In the genomic region with DNA sequence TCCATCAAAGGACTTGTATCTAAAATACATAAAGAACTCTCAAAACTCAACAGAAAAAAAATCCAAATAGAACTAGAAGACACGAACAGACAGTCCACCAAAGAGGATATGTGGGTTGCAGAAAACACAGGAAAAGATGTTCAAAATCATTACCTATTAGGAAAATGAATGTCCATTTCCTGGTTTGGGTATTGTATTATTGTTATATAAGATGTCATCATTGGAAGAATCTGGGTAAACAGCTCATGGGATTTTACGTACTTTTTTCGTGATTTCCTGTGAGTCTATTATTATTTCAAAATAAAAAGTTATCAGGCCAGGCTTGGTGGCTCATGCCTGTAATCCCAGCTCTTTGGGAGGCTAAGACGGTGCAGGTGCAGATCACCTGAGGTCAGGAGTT, we compare ENCODE assay signal across 38 cellular contexts. TPM values are rescaled to one million over a fixed set of nuclear protein-coding genes. Genes with fewer than 3 reads are reported as not detected.
"Had no signal": no experiment of that assay in that cellular context is flagged by ENCODE, and none has a peak within 500 bp of the region (broad histone marks: within the 10 kb centered on the region; RNA-seq: fewer than 3 reads in every experiment).

No MANE protein-coding gene starts in this region.

- H3K4me3 Mint-ChIP-seq: activated B cell treated with CpG ODN at 0.5 μM for 24 hours; activated CD4-positive, alpha-beta memory T cell treated with anti-CD3 and anti-CD28 coated beads for 36 hours; activated CD4-positive, alpha-beta T cell treated with anti-CD3 and anti-CD28 coated beads, Interleukin-2, amount 10 ng/mL, durations not matched to agents 24 days and 14 days; activated CD8-positive, alpha-beta memory T cell treated with anti-CD3 and anti-CD28 coated beads, Interleukin-2, amount 10 ng/mL, durations not matched to agents 7 days and 5 days; activated CD8-positive, alpha-beta T cell treated with anti-CD3 and anti-CD28 coated beads for 36 hours; activated naive CD4-positive, alpha-beta T cell treated with anti-CD3 and anti-CD28 coated beads for 36 hours; activated naive CD8-positive, alpha-beta T cell treated with anti-CD3 and anti-CD28 coated beads for 36 hours; activated T-cell treated with anti-CD3 and anti-CD28 coated beads, Interleukin-2, amount 50 U/mL, for 4 hours; activated T-cell treated with anti-CD3 and anti-CD28 coated beads, Interleukin-2, amount 50 U/mL, for 72 hours; activated T-helper 1 cell treated with anti-CD3 and anti-CD28 coated beads, Interleukin-12 subunit alpha, Interleukin-12 subunit beta, Interleukin-2, Interleukin-4 antibody, amounts not matched to agents 30 ng/mL and 10 ng/mL and 1 ng/mL, durations not matched to agents 14 hours and 24 hours and 36 hours; activated T-helper 17 cell treated with anti-CD3 and anti-CD28 coated beads, Interleukin-2, amount 50 U/mL, for 72 hours; brain; central memory CD8-positive, alpha-beta T cell; T-helper 1 cell treated with Interleukin-12 subunit alpha and Interleukin-12 subunit beta and Interleukin-4 antibody, amounts not matched to agents 30 μg/mL and 1 μg/mL, for 36 hours; T-helper 2 cell treated with Interferon-gamma antibody and Interleukin-4, amounts not matched to agents 5 μg/mL and 100 μg/mL, for 36 hours had no signal

- DNase-seq: activated B cell treated with CpG ODN at 0.5 μM for 24 hours; activated CD4-positive, alpha-beta memory T cell treated with anti-CD3 and anti-CD28 coated beads for 36 hours; activated CD4-positive, alpha-beta T cell treated with anti-CD3 and anti-CD28 coated beads for 4 hours; activated CD4-positive, alpha-beta T cell treated with anti-CD3 and anti-CD28 coated beads, Interleukin-2, amount 10 ng/mL, durations not matched to agents 24 days and 14 days; activated CD4-positive, alpha-beta T cell treated with anti-CD3 and anti-CD28 coated beads, Interleukin-2, amount 50 U/mL, for 1 hour; activated CD4-positive, alpha-beta T cell treated with anti-CD3 and anti-CD28 coated beads, Interleukin-2, amount 50 U/mL, for 4 hours; activated CD4-positive, CD25-positive, alpha-beta regulatory T cell treated with anti-CD3 and anti-CD28 coated beads, Interleukin-2, amount 50 U/mL, for 72 hours; activated CD8-positive, alpha-beta memory T cell treated with anti-CD3 and anti-CD28 coated beads, Interleukin-2, amount 10 ng/mL, durations not matched to agents 7 days and 5 days; activated CD8-positive, alpha-beta T cell treated with anti-CD3 and anti-CD28 coated beads for 36 hours; activated effector memory CD4-positive, alpha-beta T cell treated with anti-CD3 and anti-CD28 coated beads, Interleukin-2, amount 50 U/mL, for 16 hours; activated gamma-delta T cell treated with Interleukin-2 at 50 U/mL for 16 hours; activated naive CD4-positive, alpha-beta T cell; activated naive CD4-positive, alpha-beta T cell treated with anti-CD3 and anti-CD28 coated beads for 36 hours; activated naive CD4-positive, alpha-beta T cell treated with anti-CD3 and anti-CD28 coated beads, Interleukin-2, amount 50 U/mL, for 16 hours; activated naive CD8-positive, alpha-beta T cell treated with anti-CD3 and anti-CD28 coated beads for 36 hours; activated T-cell treated with anti-CD3 and anti-CD28 coated beads for 4 hours; activated T-cell treated with anti-CD3 and anti-CD28 coated beads, Interleukin-2, amount 50 U/mL, for 1 hour; activated T-cell treated with anti-CD3 and anti-CD28 coated beads, Interleukin-2, amount 50 U/mL, for 4 hours; activated T-cell treated with anti-CD3 and anti-CD28 coated beads, Interleukin-2, amount 50 U/mL, for 72 hours; amygdala; anterior cingulate cortex; caudate nucleus; cerebellar nuclear complex; T-helper 1 cell; T-helper 2 cell; T-helper 9 cell had no signal

- H3K36me3 ChIP-seq: ascending aorta, cardiac muscle cell had no signal

- H3K27ac Mint-ChIP-seq: activated CD4-positive, alpha-beta memory T cell treated with anti-CD3 and anti-CD28 coated beads for 36 hours; activated CD4-positive, alpha-beta T cell treated with anti-CD3 and anti-CD28 coated beads, Interleukin-2, amount 10 ng/mL, durations not matched to agents 24 days and 14 days; activated CD8-positive, alpha-beta memory T cell treated with anti-CD3 and anti-CD28 coated beads, Interleukin-2, amount 10 ng/mL, durations not matched to agents 7 days and 5 days; activated CD8-positive, alpha-beta T cell treated with anti-CD3 and anti-CD28 coated beads for 36 hours; activated naive CD4-positive, alpha-beta T cell treated with anti-CD3 and anti-CD28 coated beads for 36 hours; activated naive CD4-positive, alpha-beta T cell treated with anti-CD3 and anti-CD28 coated beads, Interleukin-2, amount 50 U/mL, for 72 hours; activated naive CD8-positive, alpha-beta T cell treated with anti-CD3 and anti-CD28 coated beads for 36 hours; activated T-cell treated with anti-CD3 and anti-CD28 coated beads, Interleukin-2, amount 50 U/mL, for 72 hours; activated T-helper 1 cell treated with anti-CD3 and anti-CD28 coated beads, Interleukin-12 subunit alpha, Interleukin-12 subunit beta, Interleukin-2, Interleukin-4 antibody, amounts not matched to agents 30 ng/mL and 10 ng/mL and 1 ng/mL, durations not matched to agents 14 hours and 24 hours and 36 hours; activated T-helper 17 cell treated with anti-CD3 and anti-CD28 coated beads, Interleukin-2, amount 50 U/mL, for 72 hours; brain; T-helper 1 cell treated with Interleukin-12 subunit alpha and Interleukin-12 subunit beta and Interleukin-4 antibody, amounts not matched to agents 30 μg/mL and 1 μg/mL, for 36 hours; T-helper 2 cell treated with Interferon-gamma antibody and Interleukin-4, amounts not matched to agents 5 μg/mL and 100 μg/mL, for 36 hours had no signal

- H3K36me3 Mint-ChIP-seq: activated CD4-positive, alpha-beta memory T cell treated with anti-CD3 and anti-CD28 coated beads for 36 hours; activated CD8-positive, alpha-beta memory T cell treated with anti-CD3 and anti-CD28 coated beads, Interleukin-2, amount 10 ng/mL, durations not matched to agents 7 days and 5 days; activated naive CD4-positive, alpha-beta T cell treated with anti-CD3 and anti-CD28 coated beads, Interleukin-2, amount 50 U/mL, for 72 hours; activated naive CD8-positive, alpha-beta T cell treated with anti-CD3 and anti-CD28 coated beads for 36 hours; brain had no signal

- H3K4me1 ChIP-seq: ascending aorta had no signal

- H3K27ac ChIP-seq: ascending aorta, cardiac muscle cell, VCaP had no signal

- H3K27me3 Mint-ChIP-seq: activated B cell treated with CpG ODN at 0.5 μM for 24 hours; activated CD8-positive, alpha-beta T cell treated with anti-CD3 and anti-CD28 coated beads for 36 hours; activated naive CD8-positive, alpha-beta T cell treated with anti-CD3 and anti-CD28 coated beads for 36 hours had no signal

- H3K9me3 Mint-ChIP-seq: activated B cell treated with CpG ODN at 0.5 μM for 24 hours; activated CD4-positive, alpha-beta memory T cell treated with anti-CD3 and anti-CD28 coated beads for 36 hours; activated CD4-positive, alpha-beta T cell treated with anti-CD3 and anti-CD28 coated beads, Interleukin-2, amount 10 ng/mL, durations not matched to agents 24 days and 14 days; activated CD8-positive, alpha-beta T cell treated with anti-CD3 and anti-CD28 coated beads for 36 hours; activated naive CD4-positive, alpha-beta T cell treated with anti-CD3 and anti-CD28 coated beads for 36 hours; activated naive CD4-positive, alpha-beta T cell treated with anti-CD3 and anti-CD28 coated beads, Interleukin-2, amount 50 U/mL, for 72 hours; activated naive CD8-positive, alpha-beta T cell treated with anti-CD3 and anti-CD28 coated beads for 36 hours; activated T-cell treated with anti-CD3 and anti-CD28 coated beads, Interleukin-2, amount 50 U/mL, for 4 hours; activated T-cell treated with anti-CD3 and anti-CD28 coated beads, Interleukin-2, amount 50 U/mL, for 72 hours; activated T-helper 1 cell treated with anti-CD3 and anti-CD28 coated beads, Interleukin-12 subunit alpha, Interleukin-12 subunit beta, Interleukin-2, Interleukin-4 antibody, amounts not matched to agents 30 ng/mL and 10 ng/mL and 1 ng/mL, durations not matched to agents 14 hours and 24 hours and 36 hours; activated T-helper 17 cell treated with anti-CD3 and anti-CD28 coated beads, Interleukin-2, amount 50 U/mL, for 72 hours; central memory CD8-positive, alpha-beta T cell; T-helper 1 cell treated with Interleukin-12 subunit alpha and Interleukin-12 subunit beta and Interleukin-4 antibody, amounts not matched to agents 30 μg/mL and 1 μg/mL, for 36 hours; T-helper 2 cell treated with Interferon-gamma antibody and Interleukin-4, amounts not matched to agents 5 μg/mL and 100 μg/mL, for 36 hours had no signal

- H3K4me3 ChIP-seq: ascending aorta, cardiac muscle cell had no signal

- H3K4me1 Mint-ChIP-seq: brain had no signal

- H3K9me3 ChIP-seq: ascending aorta had no signal

- H3K27me3 ChIP-seq: ascending aorta, cardiac muscle cell had no signal

RNA-seq across cellular contexts. Expression of a gene that starts 9.2 kb away (rescaled TPM):
- total RNA-seq: activated CD4-positive, alpha-beta T cell treated with anti-CD3 and anti-CD28 coated beads, Interleukin-2, amount 10 ng/mL, durations not matched to agents 24 days and 14 days; activated CD8-positive, alpha-beta T cell treated with anti-CD3 and anti-CD28 coated beads for 36 hours; activated T-cell treated with anti-CD3 and anti-CD28 coated beads, Interleukin-2, amount 50 U/mL, for 4 hours; activated T-helper 1 cell treated with anti-CD3 and anti-CD28 coated beads, Interleukin-12 subunit alpha, Interleukin-12 subunit beta, Interleukin-2, Interleukin-4 antibody, amounts not matched to agents 30 ng/mL and 10 ng/mL and 1 ng/mL, durations not matched to agents 14 hours and 24 hours and 36 hours; bronchial epithelial cell; cardiac muscle cell; chondrocyte had no signal
